ENCODE assay signal across 25 cellular contexts in the genomic region with DNA sequence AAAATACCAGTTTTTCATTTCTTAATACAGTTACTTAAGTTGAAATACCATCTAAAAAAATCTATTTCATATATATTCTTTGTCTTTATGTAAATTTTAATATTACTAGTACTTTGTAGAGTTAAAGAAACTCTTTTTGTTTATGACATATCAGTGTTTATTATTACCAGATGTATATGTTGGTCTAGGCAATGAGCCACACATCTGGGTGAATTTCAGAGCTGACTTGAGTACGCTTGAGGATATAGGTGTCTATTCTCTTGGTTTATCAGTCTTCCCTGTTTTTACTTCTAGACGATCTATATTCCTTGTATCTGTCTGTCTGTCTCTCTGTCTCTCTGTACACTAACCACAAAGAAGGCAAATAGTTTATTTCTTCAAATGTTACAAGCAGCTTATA. TPM values are rescaled to one million over a fixed set of nuclear protein-coding genes. Genes with fewer than 3 reads are reported as not detected.
DNase-seq lines count a peak whose midpoint lies in the region; ATAC-seq, FAIRE-seq and TF ChIP-seq lines count a peak whose summit lies in the region.
"Had no signal": no experiment of that assay in that cellular context is flagged by ENCODE, and none has a peak within 500 bp of the region (broad histone marks: within the 10 kb centered on the region; RNA-seq: fewer than 3 reads in every experiment).

No MANE protein-coding gene starts in this region.

- peaks cover 82% of the 10 kb centered on the region for H3K4me1 ChIP-seq in HepG2 (ENCODE audit: insufficient read depth, low read length)
- H3K4me1 ChIP-seq in right lobe of liver = peaks cover 0 to 27% (median 4%) of the 10 kb centered on the region in 4 donors
- peaks cover 24% of the 10 kb centered on the region for H3K4me1 ChIP-seq in endocrine pancreas (ENCODE audit: control insufficient read depth, insufficient read depth, low read length)

- no peak for TF ChIP-seq CTCF in HepG2 (CRISPR knock-in tag; IDR thresholded peaks at IDR 0.05)
- no peak for TF ChIP-seq CTCF in right lobe of liver (IDR thresholded peaks at IDR 0.05)
- TF ChIP-seq CTCF in mesothelial cell of epicardium (IDR thresholded peaks at IDR 0.05; ENCODE audit: unreplicated experiment) = no peak
- no peak for TF ChIP-seq CTCF in type B pancreatic cell (conservative IDR thresholded peaks at IDR 0.05)

- ATAC-seq in HepG2 = no peak
- no peak for ATAC-seq in right lobe of liver
- ATAC-seq in naive thymus-derived CD8-positive, alpha-beta T cell = no peak
- ATAC-seq: HCT116, left lobe of liver had no signal

- no peak for TF ChIP-seq POLR2A in HepG2 (IDR thresholded peaks at IDR 0.05; ENCODE audit: insufficient read depth in 1 of 2, low read depth in 2 of 2, low read length in 2 of 2)
- TF ChIP-seq POLR2A in right lobe of liver (IDR thresholded peaks at IDR 0.05) = no peak

- peaks cover 52% of the 10 kb centered on the region for H4K20me1 ChIP-seq in HepG2 (ENCODE audit: insufficient read depth, low read length)

- no peak for DNase-seq in HepG2 (ENCODE audit: low spot score)
- DNase-seq in right lobe of liver = no peak
- no peak for DNase-seq in mesothelial cell of epicardium (ENCODE audit: low spot score in 2 of 2, unreplicated experiment in 2 of 2)
- no peak for DNase-seq in type B pancreatic cell (ENCODE audit: extremely low spot score, unreplicated experiment)
- no peak for DNase-seq in activated CD8-positive, alpha-beta memory T cell treated with anti-CD3 and anti-CD28 coated beads for 24 hours
- DNase-seq in naive thymus-derived CD8-positive, alpha-beta T cell = no peak
- DNase-seq in activated CD4-positive, CD25-positive, alpha-beta regulatory T cell (lab: John Stamatoyannopoulos, UW) = no peak
- DNase-seq: activated CD4-positive, alpha-beta T cell treated with anti-CD3 and anti-CD28 coated beads, Interleukin-2, amount 50 U/mL, for 1 hour; activated gamma-delta T cell; central memory CD4-positive, alpha-beta T cell; NCI-H1436; nucleus accumbens; OCI-M1; retina; SIG-M5; stimulated activated CD4-positive, alpha-beta T cell treated with anti-CD3 and anti-CD28 coated beads, Interleukin-15, amount 100 ng/mL, for 24 hours had no signal

- H3K4me3 ChIP-seq in HepG2 (replicated peaks in 1 of 3; ENCODE audit: insufficient read depth in 1 of 3, low read depth in 2 of 3, low read length in 3 of 3) (no peak overlapping the region), right lobe of liver (no peak overlapping the region), endocrine pancreas (ENCODE audit: control insufficient read depth, insufficient read depth, low read length) (peak overlapping the region; percentile 81)

- peaks cover 49% of the 10 kb centered on the region for H3K4me1 Mint-ChIP-seq in mesothelial cell of epicardium
- peaks cover 44% of the 10 kb centered on the region for H3K4me1 Mint-ChIP-seq in type B pancreatic cell (ENCODE audit: unreplicated experiment)
- peaks cover 9 to 53% (median 48%) of the 10 kb centered on the region in 4 donors for H3K4me1 Mint-ChIP-seq in naive thymus-derived CD8-positive, alpha-beta T cell

- BruUV-seq in HepG2 (replicated peaks; lab: Mats Ljungman, UMichigan) = no TSS peak

- WGBS in HepG2 (ENCODE audit: low lambda C conversion rate) = 97% methylated on average over 2 of the region's 2 CpGs
- 80% methylated on average over 2 of the region's 2 CpGs for WGBS in right lobe of liver (ENCODE audit: insufficient coverage, low coverage, low lambda C conversion rate, missing lambda C conversion rate)

- H3K27me3 Mint-ChIP-seq in mesothelial cell of epicardium (ENCODE audit: low read depth) (no peaks in the 10 kb centered on the region), type B pancreatic cell (peaks cover 2% of the 10 kb centered on the region)
- H3K27me3 Mint-ChIP-seq in naive thymus-derived CD8-positive, alpha-beta T cell = peaks cover 6 to 19% (median 12%) of the 10 kb centered on the region in 5 donors

- H3K36me3 ChIP-seq in HepG2 (replicated peaks in 1 of 2; ENCODE audit: control insufficient read depth in 1 of 2, insufficient read depth in 2 of 2, low read length in 2 of 2) = no peaks in the 10 kb centered on the region
- H3K36me3 ChIP-seq in right lobe of liver = no peaks in the 10 kb centered on the region
- no peaks in the 10 kb centered on the region for H3K36me3 ChIP-seq in endocrine pancreas (ENCODE audit: control insufficient read depth, insufficient read depth, low read length)

- in situ Hi-C loops in HepG2 (cut with HindIII; ENCODE audit: extremely low pct_ligation_motif_present, low pct_unique_long_range_greater_than_20kb) = no loop called here

- H3K4me2 ChIP-seq in HepG2 (ENCODE audit: low read depth, low read length) = peak overlapping the region; percentile 81

- H3K27ac Mint-ChIP-seq in mesothelial cell of epicardium (no peak overlapping the region), type B pancreatic cell (no peak overlapping the region)
- H3K27ac Mint-ChIP-seq in naive thymus-derived CD8-positive, alpha-beta T cell = no peak overlapping the region
- H3K27ac Mint-ChIP-seq: T-helper 1 cell treated with Interleukin-12 subunit alpha and Interleukin-12 subunit beta and Interleukin-4 antibody, amounts not matched to agents 30 μg/mL and 1 μg/mL, for 36 hours had no signal

- no peaks in the 10 kb centered on the region for H3K36me3 Mint-ChIP-seq in mesothelial cell of epicardium
- H3K36me3 Mint-ChIP-seq in type B pancreatic cell = peaks cover 19% of the 10 kb centered on the region
- H3K36me3 Mint-ChIP-seq in naive thymus-derived CD8-positive, alpha-beta T cell = peaks cover 0 to 2% (median 0%) of the 10 kb centered on the region in 3 donors

- H3K4me3 Mint-ChIP-seq in mesothelial cell of epicardium (peak overlapping the region; percentile 2), type B pancreatic cell (peak overlapping the region; percentile 51)
- no peak overlapping the region for H3K4me3 Mint-ChIP-seq in naive thymus-derived CD8-positive, alpha-beta T cell
- H3K4me3 Mint-ChIP-seq: T-helper 1 cell treated with Interleukin-12 subunit alpha and Interleukin-12 subunit beta and Interleukin-4 antibody, amounts not matched to agents 30 μg/mL and 1 μg/mL, for 36 hours had no signal

- CTCF ChIA-PET in HepG2 (lab: Yijun Ruan, JAX; ENCODE audit: low intra/inter-chr PET ratio, low total read pairs) = no interaction called here

- intact Hi-C loops in HepG2 (cut with micrococcal nuclease; ENCODE audit: unreplicated experiment) = no loop called here
- intact Hi-C loops in right lobe of liver (cut with DNase I) = no loop called here

- H2AFZ ChIP-seq in HepG2 (ENCODE audit: low read length) = no peak overlapping the region

- H3K9me3 ChIP-seq in HepG2 (ENCODE audit: low read length) (no peaks in the 10 kb centered on the region), right lobe of liver (no peaks in the 10 kb centered on the region), endocrine pancreas (ENCODE audit: control insufficient read depth, low read length) (no peaks in the 10 kb centered on the region)

- H3K27ac ChIP-seq in HepG2 (ENCODE audit: extremely low read length, insufficient read depth, low read length) (no peak overlapping the region), right lobe of liver (no peak overlapping the region)

- TF ChIP-seq EP300 in HepG2 (IDR thresholded peaks at IDR 0.05; ENCODE audit: low read depth in 2 of 2, low read length in 2 of 2) = no peak
- no peak for TF ChIP-seq EP300 in HepG2 (CRISPR knock-in tag; IDR thresholded peaks at IDR 0.05; ENCODE audit: borderline replicate concordance)

- H3K9ac ChIP-seq in HepG2 (ENCODE audit: insufficient read depth, low read depth, low read length) (no peak overlapping the region), endocrine pancreas (ENCODE audit: control insufficient read depth, insufficient read depth, low read length) (no peak overlapping the region)

- H3K79me2 ChIP-seq in HepG2 (ENCODE audit: insufficient read depth, low read length) = peaks cover 76% of the 10 kb centered on the region

- FAIRE-seq in HepG2 (lab: Jason Lieb, UNC) = no peak
- FAIRE-seq: GM18507 had no signal

- no peaks in the 10 kb centered on the region for H3K9me3 Mint-ChIP-seq in mesothelial cell of epicardium
- no peaks in the 10 kb centered on the region for H3K9me3 Mint-ChIP-seq in type B pancreatic cell
- H3K9me3 Mint-ChIP-seq in naive thymus-derived CD8-positive, alpha-beta T cell = no peaks in the 10 kb centered on the region
- H3K9me3 Mint-ChIP-seq: T-helper 1 cell treated with Interleukin-12 subunit alpha and Interleukin-12 subunit beta and Interleukin-4 antibody, amounts not matched to agents 30 μg/mL and 1 μg/mL, for 36 hours had no signal

- no peak for TF ChIP-seq RAD21 in HepG2 (CRISPR knock-in tag; IDR thresholded peaks at IDR 0.05)

- no peaks in the 10 kb centered on the region; a peak in 1 of 5 replicates for H3K27me3 ChIP-seq in HepG2 (ENCODE audit: control insufficient read depth in 1 of 2, insufficient read depth in 2 of 2, low read length in 2 of 2)
- H3K27me3 ChIP-seq in right lobe of liver = no peaks in the 10 kb centered on the region
- H3K27me3 ChIP-seq in endocrine pancreas (ENCODE audit: control insufficient read depth, insufficient read depth, low read length) = no peaks in the 10 kb centered on the region

- POLR2A ChIA-PET in HepG2 (lab: Yijun Ruan, JAX) = interaction anchor here (0.8 kb wide), 1 partner anchor 12 kb away, joined by 3 read pairs; no protein-coding TSS in a partner anchor
- POLR2A ChIA-PET in naive thymus-derived CD8-positive, alpha-beta T cell (lab: Charles Lee) = no interaction called here

RNA-seq across cellular contexts. Expression of a gene that starts 2.9 kb away (rescaled TPM):
- total RNA-seq in HepG2 (2016; rRNA removed; fragmentation: Illumina TruSeq; extraction: Trizol) (48.5 and 81.0 TPM in 2 replicates), right lobe of liver (10 to 100 TPM; 19.2 to 49.2 (median 30.6) TPM), mesothelial cell of epicardium (93.4 to 102 TPM (median 93.6 TPM) in 3 replicates), type B pancreatic cell (ENCODE audit: low replicate concordance) (69.1 and 80.0 TPM in 2 replicates)
- 58.3 and 63.0 TPM in 2 replicates for total RNA-seq in HepG2 (2016; cell fraction: cytosol; rRNA removed; fragmentation: Illumina TruSeq; extraction: Trizol; ENCODE audit: low read depth)
- 49.9 and 76.4 TPM in 2 replicates for total RNA-seq in HepG2 (2016; cell fraction: insoluble cytoplasmic fraction; rRNA removed; fragmentation: Illumina TruSeq; extraction: Trizol)
- total RNA-seq in HepG2 (2016; cell fraction: membrane; rRNA removed; fragmentation: Illumina TruSeq; extraction: Trizol) = 32.5 and 33.6 TPM in 2 replicates
- total RNA-seq in HepG2 (2016; cell fraction: nucleus; rRNA removed; fragmentation: Illumina TruSeq; extraction: Trizol) = 50.6 and 52.2 TPM in 2 replicates
- 27.2 and 30.0 TPM in 2 replicates for polyA plus RNA-seq in HepG2 (2011; rRNA removed)
- polyA plus RNA-seq in HepG2 (2011; cell fraction: cytosol; rRNA removed) = 13.9 and 22.3 TPM in 2 replicates
- 25.7 and 30.1 TPM in 2 replicates for polyA plus RNA-seq in HepG2 (2011; cell fraction: nucleus; rRNA removed)
- 18.8 and 19.5 TPM in 2 replicates for polyA plus RNA-seq in HepG2 (2012)
- polyA plus RNA-seq in HepG2 (2016; cell fraction: cytosol; fragmentation: Illumina TruSeq; extraction: Trizol; ENCODE audit: low read depth) = 1.1 and 1.2 TPM in 2 replicates
- 30.1 and 33.0 TPM in 2 replicates for polyA plus RNA-seq in HepG2 (2016; cell fraction: insoluble cytoplasmic fraction; fragmentation: Illumina TruSeq; extraction: Trizol; ENCODE audit: low read depth)
- 3.2 and 3.4 TPM in 2 replicates for polyA plus RNA-seq in HepG2 (2016; cell fraction: membrane; fragmentation: Illumina TruSeq; extraction: Trizol; ENCODE audit: low read depth)
- polyA plus RNA-seq in HepG2 (2016; cell fraction: nucleus; fragmentation: Illumina TruSeq; extraction: Trizol; ENCODE audit: insufficient read depth, low read depth) = 21.9 and 22.9 TPM in 2 replicates
- 56.3 and 87.9 TPM in 2 replicates for polyA minus RNA-seq in HepG2 (2011; rRNA and poly(A)+ RNA removed; ENCODE audit: low replicate concordance)
- 43.4 and 52.4 TPM in 2 replicates for polyA minus RNA-seq in HepG2 (2011; cell fraction: cytosol; rRNA and poly(A)+ RNA removed)
- 111 and 120 TPM in 2 replicates for polyA minus RNA-seq in HepG2 (2011; cell fraction: nucleus; rRNA and poly(A)+ RNA removed)
- 10 to 100 TPM; 20.0 to 21.5 TPM for total RNA-seq in naive thymus-derived CD8-positive, alpha-beta T cell
- 10 to 100 TPM; 10.8 to 17.2 (median 14.7) TPM for polyA plus RNA-seq in naive thymus-derived CD8-positive, alpha-beta T cell

RNA-seq across cellular contexts. Expression of a gene that starts 57.4 kb away (rescaled TPM):
- total RNA-seq in HepG2 (2016; rRNA removed; fragmentation: Illumina TruSeq; extraction: Trizol) (0.20 TPM in 1 of 2 replicates, not detected in the other), right lobe of liver (1 to 10 TPM in 1 of 6 experiments, under 1 TPM in 1, not detected in 4; 0.25 to 1.1 TPM), mesothelial cell of epicardium (0.22 to 0.32 TPM (median 0.31 TPM) in 3 replicates), type B pancreatic cell (ENCODE audit: low replicate concordance) (12.8 and 17.0 TPM in 2 replicates)
- not detected in 2 replicates for total RNA-seq in HepG2 (2016; cell fraction: cytosol; rRNA removed; fragmentation: Illumina TruSeq; extraction: Trizol; ENCODE audit: low read depth)
- 0.10 and 0.11 TPM in 2 replicates for total RNA-seq in HepG2 (2016; cell fraction: insoluble cytoplasmic fraction; rRNA removed; fragmentation: Illumina TruSeq; extraction: Trizol)
- total RNA-seq in HepG2 (2016; cell fraction: membrane; rRNA removed; fragmentation: Illumina TruSeq; extraction: Trizol) = 0.10 TPM in 1 of 2 replicates, not detected in the other
- total RNA-seq in HepG2 (2016; cell fraction: nucleus; rRNA removed; fragmentation: Illumina TruSeq; extraction: Trizol) = 0.22 TPM in 1 of 2 replicates, not detected in the other
- polyA plus RNA-seq in HepG2 (2011; rRNA removed) = 0.05 and 0.15 TPM in 2 replicates
- 0.15 TPM in 1 of 2 replicates, not detected in the other for polyA plus RNA-seq in HepG2 (2011; cell fraction: cytosol; rRNA removed)
- polyA plus RNA-seq in HepG2 (2011; cell fraction: nucleus; rRNA removed) = not detected in 2 replicates
- polyA plus RNA-seq in HepG2 (2012) = not detected in 2 replicates
- polyA plus RNA-seq in HepG2 (2016; cell fraction: cytosol; fragmentation: Illumina TruSeq; extraction: Trizol; ENCODE audit: low read depth) = 0.08 TPM in 1 of 2 replicates, not detected in the other
- 0.14 TPM in 1 of 2 replicates, not detected in the other for polyA plus RNA-seq in HepG2 (2016; cell fraction: insoluble cytoplasmic fraction; fragmentation: Illumina TruSeq; extraction: Trizol; ENCODE audit: low read depth)
- polyA plus RNA-seq in HepG2 (2016; cell fraction: membrane; fragmentation: Illumina TruSeq; extraction: Trizol; ENCODE audit: low read depth) = 0.10 TPM in 1 of 2 replicates, not detected in the other
- polyA plus RNA-seq in HepG2 (2016; cell fraction: nucleus; fragmentation: Illumina TruSeq; extraction: Trizol; ENCODE audit: insufficient read depth, low read depth) = 0.28 TPM in 1 of 2 replicates, not detected in the other
- polyA minus RNA-seq in HepG2 (2011; rRNA and poly(A)+ RNA removed; ENCODE audit: low replicate concordance) = 0.30 TPM in 1 of 2 replicates, not detected in the other
- polyA minus RNA-seq in HepG2 (2011; cell fraction: cytosol; rRNA and poly(A)+ RNA removed) = not detected in 2 replicates
- not detected in 2 replicates for polyA minus RNA-seq in HepG2 (2011; cell fraction: nucleus; rRNA and poly(A)+ RNA removed)
- not detected for total RNA-seq in naive thymus-derived CD8-positive, alpha-beta T cell
- not detected for polyA plus RNA-seq in naive thymus-derived CD8-positive, alpha-beta T cell
- total RNA-seq: A172, left lobe of liver, subcutaneous adipose tissue had no signal
- polyA plus RNA-seq: BJ, esophagus had no signal

Comparison
In these comparisons a context has a peak if more than half of its experiments do, and no peak if none do; other contexts are left out.
1. H3K4me3 Mint-ChIP-seq: peak in mesothelial cell of epicardium (single experiment) and type B pancreatic cell (single experiment); none in naive thymus-derived CD8-positive, alpha-beta T cell (0 of 10).